Comparison of ENCODE assay signal across 1 cellular context in the genomic region with DNA sequence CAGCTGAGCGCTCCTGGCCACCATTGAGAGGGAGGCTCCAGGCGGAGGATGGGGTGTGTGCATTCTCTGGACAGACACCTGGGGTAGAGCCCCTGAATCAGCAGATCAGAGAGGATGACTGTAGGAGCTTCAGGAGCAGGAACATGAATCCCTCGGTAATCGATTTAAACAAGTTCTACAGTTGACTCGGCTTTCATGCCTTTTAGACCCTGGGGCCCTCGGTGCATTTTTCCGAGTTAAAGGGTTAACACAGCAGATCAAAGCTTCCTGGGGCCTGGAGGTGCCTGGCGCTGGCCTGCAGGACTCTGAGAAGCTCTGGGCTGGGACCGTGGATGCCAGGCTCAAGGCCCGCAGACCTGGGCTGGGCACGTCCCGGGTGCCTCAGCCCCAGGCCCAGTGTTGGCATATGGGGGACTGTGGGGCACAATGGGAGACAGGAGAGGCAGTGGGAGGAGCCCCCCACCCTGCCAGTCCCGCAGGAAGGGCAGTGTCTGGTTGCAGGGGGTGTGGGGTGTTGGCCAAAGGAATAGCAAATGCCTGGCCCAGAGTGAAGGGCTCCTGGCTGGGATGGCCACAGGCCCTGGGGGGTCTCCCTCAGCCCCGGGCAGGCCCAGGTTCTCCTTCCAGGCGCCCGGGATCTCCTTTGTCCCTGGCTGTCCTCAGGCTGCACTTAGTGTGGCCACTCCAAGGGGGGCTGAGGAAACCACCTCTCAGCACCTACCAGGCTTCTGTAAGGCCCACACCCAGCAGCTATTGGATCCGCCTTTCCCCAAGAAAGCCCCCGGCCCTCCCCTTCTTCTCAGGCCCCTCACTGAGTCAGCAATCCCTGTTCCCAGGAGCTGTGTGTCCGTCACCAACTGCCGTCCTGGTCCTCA.
TF ChIP-seq lines count a peak whose summit lies in the region.

No MANE protein-coding gene starts in this region.

TF ChIP-seq in HCT116, 20 proteins besides CTCF, POLR2A, EP300 and RAD21:
- TF ChIP-seq FOSL1 (IDR thresholded peaks at IDR 0.05; ENCODE audit: low read depth) (no peak), SP1 (IDR thresholded peaks at IDR 0.05; ENCODE audit: low read depth) (no peak), CEBPB (IDR thresholded peaks at IDR 0.05; ENCODE audit: low read depth) (no peak), JUND (IDR thresholded peaks at IDR 0.05) (no peak)
